ENCODE assay signal across 1 cellular context in genomic region chr2:65130440-65131175, GRCh38.
TF ChIP-seq lines count a peak whose summit lies in the region.

No MANE protein-coding gene starts in this region.

TF ChIP-seq in GM12878, 131 proteins besides CTCF, POLR2A, EP300 and RAD21 (continued from another document and continues in another):
- TF ChIP-seq BHLHE40 (IDR thresholded peaks at IDR 0.05; ENCODE audit: borderline replicate concordance in 1 of 2, low read depth in 2 of 2, low read length in 1 of 2) (0 out of 4 replicates have a peak, but pooled peaks of 1 of the 2 experiments have one; percentile 23), NKRF (conservative IDR thresholded peaks at IDR 0.05) (no peak), WRNIP1 (IDR thresholded peaks at IDR 0.05; ENCODE audit: borderline replicate concordance, low read depth, low read length) (no peak), BMI1 (IDR thresholded peaks at IDR 0.05; ENCODE audit: borderline replicate concordance) (0 out of 2 replicates have a peak, but pooled peaks have one; percentile 19), HDAC2 (IDR thresholded peaks at IDR 0.05) (no peak), MXI1 (IDR thresholded peaks at IDR 0.05; ENCODE audit: low read depth, low read length) (peak; percentile 21; the same call in 1 of the 2 replicates), CEBPB (IDR thresholded peaks at IDR 0.05; ENCODE audit: borderline replicate concordance in 1 of 2, low read depth in 2 of 2, low read length in 2 of 2) (no peak), RELB (IDR thresholded peaks at IDR 0.05; ENCODE audit: low read depth) (no peak), EZH2 (IDR thresholded peaks at IDR 0.05; ENCODE audit: borderline replicate concordance, control insufficient read depth, low read depth, low read length) (no peak), RBBP5 (conservative IDR thresholded peaks at IDR 0.05) (no peak), KAT2A (conservative IDR thresholded peaks at IDR 0.05; ENCODE audit: control insufficient read depth, low read depth, low read length) (no peak), MYC (IDR thresholded peaks at IDR 0.05; ENCODE audit: insufficient read depth, insufficient read length, insufficient replicate concordance, low read length, severe bottlenecking) (no peak), IRF4 (IDR thresholded peaks at IDR 0.05; ENCODE audit: low read depth, low read length) (no peak), STAT1 (conservative IDR thresholded peaks at IDR 0.05) (no peak), ZNF24 (IDR thresholded peaks at IDR 0.05) (no peak), ZNF687 (IDR thresholded peaks at IDR 0.05) (no peak), RAD51 (IDR thresholded peaks at IDR 0.05) (no peak), HDGF (IDR thresholded peaks at IDR 0.05) (no peak), CBFB (IDR thresholded peaks at IDR 0.05; ENCODE audit: low read depth) (0 out of 2 replicates have a peak, but pooled peaks have one; percentile 9), EED (IDR thresholded peaks at IDR 0.05; ENCODE audit: low read depth) (no peak), PKNOX1 (IDR thresholded peaks at IDR 0.05) (no peak), ZNF622 (IDR thresholded peaks at IDR 0.05) (no peak), SPI1 (IDR thresholded peaks at IDR 0.05; ENCODE audit: borderline replicate concordance, insufficient read depth, low read depth, low read length) (peak; percentile 15; the same call in 1 of the 2 replicates), EGR1 (IDR thresholded peaks at IDR 0.05; ENCODE audit: borderline replicate concordance in 1 of 2, low read depth in 2 of 2, low read length in 2 of 2) (peak in 1 of 2 experiments; percentile 82; a peak in 2 of 3 replicates), SIX5 (IDR thresholded peaks at IDR 0.05; ENCODE audit: low read depth, low read length, severe bottlenecking) (no peak), REST (IDR thresholded peaks at IDR 0.05; ENCODE audit: low read depth, low read length) (0 out of 2 replicates have a peak, but pooled peaks have one; percentile 5), CREB1 (IDR thresholded peaks at IDR 0.05; ENCODE audit: low read depth) (no peak), JUND (IDR thresholded peaks at IDR 0.05; ENCODE audit: low read depth, low read length) (no peak), POLR2AphosphoS5 (IDR thresholded peaks at IDR 0.05; ENCODE audit: low read length) (no peak; the same call in 1 of the 2 replicates), GATAD2B (conservative IDR thresholded peaks at IDR 0.05; ENCODE audit: low read depth) (peak; percentile 60)
- TF ChIP-seq, protein P1, sequence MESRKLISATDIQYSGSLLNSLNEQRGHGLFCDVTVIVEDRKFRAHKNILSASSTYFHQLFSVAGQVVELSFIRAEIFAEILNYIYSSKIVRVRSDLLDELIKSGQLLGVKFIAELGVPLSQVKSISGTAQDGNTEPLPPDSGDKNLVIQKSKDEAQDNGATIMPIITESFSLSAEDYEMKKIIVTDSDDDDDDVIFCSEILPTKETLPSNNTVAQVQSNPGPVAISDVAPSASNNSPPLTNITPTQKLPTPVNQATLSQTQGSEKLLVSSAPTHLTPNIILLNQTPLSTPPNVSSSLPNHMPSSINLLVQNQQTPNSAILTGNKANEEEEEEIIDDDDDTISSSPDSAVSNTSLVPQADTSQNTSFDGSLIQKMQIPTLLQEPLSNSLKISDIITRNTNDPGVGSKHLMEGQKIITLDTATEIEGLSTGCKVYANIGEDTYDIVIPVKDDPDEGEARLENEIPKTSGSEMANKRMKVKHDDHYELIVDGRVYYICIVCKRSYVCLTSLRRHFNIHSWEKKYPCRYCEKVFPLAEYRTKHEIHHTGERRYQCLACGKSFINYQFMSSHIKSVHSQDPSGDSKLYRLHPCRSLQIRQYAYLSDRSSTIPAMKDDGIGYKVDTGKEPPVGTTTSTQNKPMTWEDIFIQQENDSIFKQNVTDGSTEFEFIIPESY (IDR thresholded peaks at IDR 0.05) = no peak
- TF ChIP-seq, protein P2, sequence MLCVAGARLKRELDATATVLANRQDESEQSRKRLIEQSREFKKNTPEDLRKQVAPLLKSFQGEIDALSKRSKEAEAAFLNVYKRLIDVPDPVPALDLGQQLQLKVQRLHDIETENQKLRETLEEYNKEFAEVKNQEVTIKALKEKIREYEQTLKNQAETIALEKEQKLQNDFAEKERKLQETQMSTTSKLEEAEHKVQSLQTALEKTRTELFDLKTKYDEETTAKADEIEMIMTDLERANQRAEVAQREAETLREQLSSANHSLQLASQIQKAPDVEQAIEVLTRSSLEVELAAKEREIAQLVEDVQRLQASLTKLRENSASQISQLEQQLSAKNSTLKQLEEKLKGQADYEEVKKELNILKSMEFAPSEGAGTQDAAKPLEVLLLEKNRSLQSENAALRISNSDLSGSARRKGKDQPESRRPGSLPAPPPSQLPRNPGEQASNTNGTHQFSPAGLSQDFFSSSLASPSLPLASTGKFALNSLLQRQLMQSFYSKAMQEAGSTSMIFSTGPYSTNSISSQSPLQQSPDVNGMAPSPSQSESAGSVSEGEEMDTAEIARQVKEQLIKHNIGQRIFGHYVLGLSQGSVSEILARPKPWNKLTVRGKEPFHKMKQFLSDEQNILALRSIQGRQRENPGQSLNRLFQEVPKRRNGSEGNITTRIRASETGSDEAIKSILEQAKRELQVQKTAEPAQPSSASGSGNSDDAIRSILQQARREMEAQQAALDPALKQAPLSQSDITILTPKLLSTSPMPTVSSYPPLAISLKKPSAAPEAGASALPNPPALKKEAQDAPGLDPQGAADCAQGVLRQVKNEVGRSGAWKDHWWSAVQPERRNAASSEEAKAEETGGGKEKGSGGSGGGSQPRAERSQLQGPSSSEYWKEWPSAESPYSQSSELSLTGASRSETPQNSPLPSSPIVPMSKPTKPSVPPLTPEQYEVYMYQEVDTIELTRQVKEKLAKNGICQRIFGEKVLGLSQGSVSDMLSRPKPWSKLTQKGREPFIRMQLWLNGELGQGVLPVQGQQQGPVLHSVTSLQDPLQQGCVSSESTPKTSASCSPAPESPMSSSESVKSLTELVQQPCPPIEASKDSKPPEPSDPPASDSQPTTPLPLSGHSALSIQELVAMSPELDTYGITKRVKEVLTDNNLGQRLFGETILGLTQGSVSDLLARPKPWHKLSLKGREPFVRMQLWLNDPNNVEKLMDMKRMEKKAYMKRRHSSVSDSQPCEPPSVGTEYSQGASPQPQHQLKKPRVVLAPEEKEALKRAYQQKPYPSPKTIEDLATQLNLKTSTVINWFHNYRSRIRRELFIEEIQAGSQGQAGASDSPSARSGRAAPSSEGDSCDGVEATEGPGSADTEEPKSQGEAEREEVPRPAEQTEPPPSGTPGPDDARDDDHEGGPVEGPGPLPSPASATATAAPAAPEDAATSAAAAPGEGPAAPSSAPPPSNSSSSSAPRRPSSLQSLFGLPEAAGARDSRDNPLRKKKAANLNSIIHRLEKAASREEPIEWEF (IDR thresholded peaks at IDR 0.05; ENCODE audit: insufficient replicate concordance, low read depth, low read length) = no peak
- TF ChIP-seq, protein P3, sequence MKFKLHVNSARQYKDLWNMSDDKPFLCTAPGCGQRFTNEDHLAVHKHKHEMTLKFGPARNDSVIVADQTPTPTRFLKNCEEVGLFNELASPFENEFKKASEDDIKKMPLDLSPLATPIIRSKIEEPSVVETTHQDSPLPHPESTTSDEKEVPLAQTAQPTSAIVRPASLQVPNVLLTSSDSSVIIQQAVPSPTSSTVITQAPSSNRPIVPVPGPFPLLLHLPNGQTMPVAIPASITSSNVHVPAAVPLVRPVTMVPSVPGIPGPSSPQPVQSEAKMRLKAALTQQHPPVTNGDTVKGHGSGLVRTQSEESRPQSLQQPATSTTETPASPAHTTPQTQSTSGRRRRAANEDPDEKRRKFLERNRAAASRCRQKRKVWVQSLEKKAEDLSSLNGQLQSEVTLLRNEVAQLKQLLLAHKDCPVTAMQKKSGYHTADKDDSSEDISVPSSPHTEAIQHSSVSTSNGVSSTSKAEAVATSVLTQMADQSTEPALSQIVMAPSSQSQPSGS (IDR thresholded peaks at IDR 0.05; ENCODE audit: low read length) = 0 out of 2 replicates have a peak, but pooled peaks have one; percentile 39
- TF ChIP-seq, protein P4, sequence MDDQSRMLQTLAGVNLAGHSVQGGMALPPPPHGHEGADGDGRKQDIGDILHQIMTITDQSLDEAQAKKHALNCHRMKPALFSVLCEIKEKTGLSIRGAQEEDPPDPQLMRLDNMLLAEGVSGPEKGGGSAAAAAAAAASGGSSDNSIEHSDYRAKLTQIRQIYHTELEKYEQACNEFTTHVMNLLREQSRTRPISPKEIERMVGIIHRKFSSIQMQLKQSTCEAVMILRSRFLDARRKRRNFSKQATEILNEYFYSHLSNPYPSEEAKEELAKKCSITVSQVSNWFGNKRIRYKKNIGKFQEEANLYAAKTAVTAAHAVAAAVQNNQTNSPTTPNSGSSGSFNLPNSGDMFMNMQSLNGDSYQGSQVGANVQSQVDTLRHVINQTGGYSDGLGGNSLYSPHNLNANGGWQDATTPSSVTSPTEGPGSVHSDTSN (IDR thresholded peaks at IDR 0.05; ENCODE audit: insufficient replicate concordance, low read depth, low read length) = no peak
